In genomic region chr4:148926861-148927260, GRCh38 we compare ENCODE assay signal across 11 cellular contexts.
DNase-seq lines count a peak whose midpoint lies in the region; ATAC-seq, FAIRE-seq and TF ChIP-seq lines count a peak whose summit lies in the region.
"Had no signal": no experiment of that assay in that cellular context is flagged by ENCODE, and none has a peak within 500 bp of the region (broad histone marks: within the 10 kb centered on the region; RNA-seq: fewer than 3 reads in every experiment).

No MANE protein-coding gene starts in this region.

- no peaks in the 10 kb centered on the region for H3K36me3 ChIP-seq in bronchial epithelial cell (ENCODE audit: control insufficient read depth, insufficient read depth, low read length)

- TF ChIP-seq CTCF in bronchial epithelial cell (IDR thresholded peaks at IDR 0.05; ENCODE audit: insufficient read depth, low read length, severe bottlenecking): no peak

- H3K27me3 ChIP-seq in bronchial epithelial cell (ENCODE audit: control insufficient read depth, insufficient read depth, low read length): no peaks in the 10 kb centered on the region

- ATAC-seq in left colon (peak; percentile 71), GM18511 (IDR thresholded peaks at IDR 0.05; ENCODE audit: unreplicated experiment) (no peak), GM19328 (IDR thresholded peaks at IDR 0.05; ENCODE audit: unreplicated experiment) (no peak), HG03521 (IDR thresholded peaks at IDR 0.05; ENCODE audit: unreplicated experiment) (no peak)

- FAIRE-seq in bronchial epithelial cell (lab: Jason Lieb, UNC): no peak
- FAIRE-seq: endothelial cell of umbilical vein had no signal

- DNase-seq in AG20443 (ENCODE audit: low spot score) (peak; percentile 14), NCI-H2171 (lab: John Stamatoyannopoulos, UW) (peak; percentile 1), bronchial epithelial cell (ENCODE audit: low read depth) (peak; percentile 75), left colon (peak; percentile 64 to 87), NCI-H2196 (lab: John Stamatoyannopoulos, UW; ENCODE audit: unreplicated experiment) (no peak)
- DNase-seq: amniotic stem cell, GOT3 had no signal

- intact Hi-C loops in left colon (cut with DNase I, micrococcal nuclease): no loop called here

- no peak overlapping the region for H3K4me3 ChIP-seq in bronchial epithelial cell (ENCODE audit: low read depth, low read length)
